9 cellular contexts compared by ENCODE assay signal in the genomic region with DNA sequence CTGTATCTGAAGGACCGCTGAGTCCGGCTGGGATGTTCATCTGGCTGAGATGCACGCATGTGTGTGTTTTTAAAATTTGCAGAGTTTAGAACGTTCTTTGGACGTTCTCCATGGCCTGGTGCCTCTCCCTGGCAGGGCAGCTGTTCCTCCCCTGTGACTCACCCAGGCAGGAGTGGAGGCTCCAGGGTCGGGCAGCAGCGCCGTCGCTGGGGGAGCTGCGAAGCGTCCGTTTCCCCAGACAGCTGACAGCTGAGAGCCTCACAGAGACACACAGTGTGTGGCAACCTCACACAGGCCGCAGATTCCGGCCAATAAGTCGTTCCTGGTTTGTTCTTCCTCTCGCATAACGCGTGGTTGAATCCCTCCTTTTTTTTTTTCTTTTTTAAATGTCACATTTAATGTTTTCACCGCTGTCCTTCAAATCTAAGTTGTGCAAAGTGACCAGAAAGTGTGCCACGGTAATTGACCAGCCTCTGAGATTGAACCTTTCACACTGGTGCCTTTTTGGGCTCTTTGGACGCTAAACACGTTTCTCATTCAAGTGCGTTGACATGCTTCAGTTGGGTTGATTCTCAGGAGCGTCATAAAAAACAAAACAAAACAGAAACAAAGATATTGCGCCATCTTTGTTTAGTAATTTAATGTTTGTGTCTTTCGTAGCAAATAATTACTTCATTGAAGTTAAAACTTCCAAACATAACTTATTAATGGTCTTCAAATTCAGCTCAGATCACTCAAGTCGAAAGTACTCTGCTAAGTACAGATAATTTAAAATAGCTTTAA.
A peak's percentile ranks its signal among the peaks of the same experiment; 100 is the strongest.
DNase-seq lines count a peak whose midpoint lies in the region; ATAC-seq and TF ChIP-seq lines count a peak whose summit lies in the region.
"Had no signal": no experiment of that assay in that cellular context is flagged by ENCODE, and none has a peak within 500 bp of the region (broad histone marks: within the 10 kb centered on the region; RNA-seq: fewer than 3 reads in every experiment).

No MANE protein-coding gene starts in this region.

- DNase-seq in AG20443 (ENCODE audit: low spot score) (peak; percentile 98), NOMO-1 treated with DMSO at 0.1 percent for 48 hours (lab: John Stamatoyannopoulos, UW; ENCODE audit: unreplicated experiment) (peak; percentile 87), fibroblast of pulmonary artery (ENCODE audit: low read depth) (peak; percentile 94), occipital lobe (lab: John Stamatoyannopoulos, UW) (peak; percentile 82), middle frontal gyrus (ENCODE audit: extremely low spot score, low spot score) (no peak), CD1c-positive myeloid dendritic cell (ENCODE audit: extremely low spot score) (no peak)
- DNase-seq: activated CD4-positive, alpha-beta memory T cell treated with anti-CD3 and anti-CD28 coated beads, Interleukin-2, amount 10 ng/mL, durations not matched to agents 7 days and 5 days had no signal

- TF ChIP-seq CTCF in fibroblast of pulmonary artery (IDR thresholded peaks at IDR 0.05; ENCODE audit: low read length, missing control alignments), result peak; percentile 57

- H3K4me3 ChIP-seq in fibroblast of pulmonary artery (replicated peaks; ENCODE audit: low read depth, low read length), result no peak overlapping the region

- ATAC-seq in HG03520 (IDR thresholded peaks at IDR 0.05; ENCODE audit: unreplicated experiment) (no peak), HG03442 (IDR thresholded peaks at IDR 0.05; ENCODE audit: unreplicated experiment) (no peak)

Comparison
In these comparisons a context has a peak if more than half of its experiments do, and no peak if none do; other contexts are left out.
1. DNase-seq: peak in AG20443 (single experiment), NOMO-1 treated with DMSO at 0.1 percent for 48 hours (single experiment), fibroblast of pulmonary artery (single experiment) and occipital lobe (single experiment); none in middle frontal gyrus (single experiment) and CD1c-positive myeloid dendritic cell (single experiment).